In the genomic region with DNA sequence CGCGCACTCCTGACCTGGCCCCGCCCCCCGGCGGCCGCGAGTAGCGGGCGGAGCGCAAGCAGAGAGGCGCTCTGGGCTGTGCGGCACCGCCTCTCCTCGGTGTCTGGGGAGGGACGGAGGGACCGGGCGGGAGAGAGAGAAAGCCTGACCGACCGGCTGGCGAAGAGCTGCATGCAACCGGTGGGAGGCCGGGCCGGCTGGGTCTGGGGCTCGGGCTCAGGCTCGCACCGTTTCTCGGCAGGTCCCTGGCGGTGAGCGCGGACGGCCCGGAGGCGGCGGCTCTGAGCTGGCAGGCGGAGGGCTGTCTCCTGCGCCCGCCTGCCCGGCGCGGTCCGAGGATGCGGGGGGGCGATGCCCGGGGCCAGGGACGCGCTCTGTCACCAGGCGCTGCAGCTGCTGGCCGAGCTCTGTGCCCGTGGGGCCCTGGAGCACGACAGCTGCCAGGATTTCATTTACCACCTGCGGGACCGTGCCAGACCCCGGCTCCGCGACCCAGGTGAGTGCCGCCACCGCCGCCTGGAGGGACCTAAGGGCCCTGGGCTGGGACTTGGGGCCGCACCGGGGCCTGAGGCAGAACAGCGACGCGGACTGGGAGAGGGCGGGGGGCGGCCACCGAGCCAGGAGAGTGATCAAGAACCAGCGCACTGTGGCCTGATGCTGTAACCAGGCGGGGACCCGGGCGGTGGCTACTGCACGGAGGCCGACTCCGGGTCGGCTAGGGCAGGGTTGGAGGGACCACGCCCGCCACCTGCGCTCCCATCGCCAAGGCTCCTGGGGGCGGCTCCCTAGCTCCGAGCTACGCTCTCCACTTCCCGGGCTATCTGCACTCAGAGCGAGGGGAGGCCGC, we compare ENCODE assay signal across 8 cellular contexts. TPM values are rescaled to one million over a fixed set of nuclear protein-coding genes. Genes with fewer than 3 reads are reported as not detected.
A peak's percentile ranks its signal among the peaks of the same experiment; 100 is the strongest.
DNase-seq lines count a peak whose midpoint lies in the region; ATAC-seq and TF ChIP-seq lines count a peak whose summit lies in the region.

A gene with protein sequence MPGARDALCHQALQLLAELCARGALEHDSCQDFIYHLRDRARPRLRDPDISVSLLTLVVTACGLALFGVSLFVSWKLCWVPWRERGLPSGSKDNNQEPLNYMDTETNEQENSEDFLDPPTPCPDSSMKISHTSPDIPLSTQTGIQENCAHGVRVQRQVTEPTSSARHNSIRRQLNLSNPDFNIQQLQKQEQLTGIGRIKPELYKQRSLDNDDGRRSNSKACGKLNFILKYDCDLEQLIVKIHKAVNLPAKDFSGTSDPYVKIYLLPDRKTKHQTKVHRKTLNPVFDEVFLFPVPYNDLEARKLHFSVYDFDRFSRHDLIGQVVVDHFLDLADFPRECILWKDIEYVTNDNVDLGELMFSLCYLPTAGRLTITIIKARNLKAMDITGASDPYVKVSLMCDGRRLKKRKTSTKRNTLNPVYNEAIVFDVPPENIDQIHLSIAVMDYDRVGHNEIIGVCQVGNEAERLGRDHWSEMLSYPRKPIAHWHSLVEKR (plus strand): TSS at position 69 of the 847 bp plus-strand sequence. CDS start 283 bp downstream, at position 352.

- no peak for TF ChIP-seq CTCF in cardiac muscle cell (IDR thresholded peaks at IDR 0.05; ENCODE audit: low read depth, low read length)
- no peak for TF ChIP-seq CTCF in osteocyte (IDR thresholded peaks at IDR 0.05)

- H3K27me3 ChIP-seq in HUES6 (ENCODE audit: control insufficient read depth, insufficient read depth, low read length), result peaks cover 76% of the 10 kb centered on the region
- peaks cover 46% of the 10 kb centered on the region for H3K27me3 ChIP-seq in cardiac muscle cell

- H3K4me1 ChIP-seq in HUES6 (ENCODE audit: control insufficient read depth, insufficient read depth, low read length) (peaks cover 2% of the 10 kb centered on the region; the same call in 1 of the 2 replicates), cardiac muscle cell (ENCODE audit: low read depth) (peaks cover 10% of the 10 kb centered on the region)

- no peaks in the 10 kb centered on the region for H3K9me3 ChIP-seq in HUES6 (ENCODE audit: control insufficient read depth, insufficient read depth, low read depth, low read length)
- no peaks in the 10 kb centered on the region for H3K9me3 ChIP-seq in cardiac muscle cell (ENCODE audit: low read depth)

- H3K36me3 ChIP-seq in HUES6 (ENCODE audit: control insufficient read depth, insufficient read depth, low read length) (no peaks in the 10 kb centered on the region), cardiac muscle cell (no peaks in the 10 kb centered on the region)

- H3K9me3 Mint-ChIP-seq in activated naive CD4-positive, alpha-beta T cell treated with anti-CD3 and anti-CD28 coated beads, Interleukin-2, amount 50 U/mL, for 24 hours, result peaks cover 11% of the 10 kb centered on the region
- peaks cover 10% of the 10 kb centered on the region for H3K9me3 Mint-ChIP-seq in osteocyte (ENCODE audit: unreplicated experiment)

- ATAC-seq in HG03196 (IDR thresholded peaks at IDR 0.05; ENCODE audit: unreplicated experiment), result no peak

- H3K4me3 ChIP-seq in HUES6 (ENCODE audit: low read depth, low read length) (peak within 1 kb of the TSS; percentile 75), cardiac muscle cell (peak within 1 kb of the TSS; percentile 56)

- no peak within 1 kb of the TSS for H3K27ac Mint-ChIP-seq in activated naive CD4-positive, alpha-beta T cell treated with anti-CD3 and anti-CD28 coated beads, Interleukin-2, amount 50 U/mL, for 24 hours
- H3K27ac Mint-ChIP-seq in osteocyte (ENCODE audit: unreplicated experiment), result no peak within 1 kb of the TSS

- H3K36me3 Mint-ChIP-seq in activated naive CD4-positive, alpha-beta T cell treated with anti-CD3 and anti-CD28 coated beads, Interleukin-2, amount 50 U/mL, for 24 hours, result no peaks in the 10 kb centered on the region
- H3K36me3 Mint-ChIP-seq in osteocyte (ENCODE audit: unreplicated experiment), result no peaks in the 10 kb centered on the region

- peak within 1 kb of the TSS; percentile 26 for H3K4me3 Mint-ChIP-seq in activated naive CD4-positive, alpha-beta T cell treated with anti-CD3 and anti-CD28 coated beads, Interleukin-2, amount 50 U/mL, for 24 hours
- peak within 1 kb of the TSS; percentile 69 for H3K4me3 Mint-ChIP-seq in osteocyte (ENCODE audit: unreplicated experiment)

- peak; percentile 4 for DNase-seq in activated T-cell treated with anti-CD3 and anti-CD28 coated beads for 24 hours (ENCODE audit: low read depth)
- no peak for DNase-seq in activated T-cell treated with anti-CD3 and anti-CD28 coated beads, Interleukin-2, amount 50 U/mL, for 1 hour
- peak; percentile 34 to 84 for DNase-seq in cardiac muscle cell (ENCODE audit: low read depth in 1 of 2, low spot score in 1 of 2)
- DNase-seq in osteocyte (ENCODE audit: extremely low spot score, unreplicated experiment), result peak; percentile 86
- no peak for DNase-seq in COLO829 (ENCODE audit: low spot score)

- no peak within 1 kb of the TSS for H3K27ac ChIP-seq in HUES6 (ENCODE audit: low read depth, low read length)
- no peak within 1 kb of the TSS for H3K27ac ChIP-seq in cardiac muscle cell

- no peak within 1 kb of the TSS for H3K9ac ChIP-seq in HUES6 (ENCODE audit: low read length)

- peaks cover 3% of the 10 kb centered on the region for H3K4me1 Mint-ChIP-seq in activated naive CD4-positive, alpha-beta T cell treated with anti-CD3 and anti-CD28 coated beads, Interleukin-2, amount 50 U/mL, for 24 hours
- peaks cover 2% of the 10 kb centered on the region for H3K4me1 Mint-ChIP-seq in osteocyte (ENCODE audit: unreplicated experiment)

- H3K27me3 Mint-ChIP-seq in activated naive CD4-positive, alpha-beta T cell treated with anti-CD3 and anti-CD28 coated beads, Interleukin-2, amount 50 U/mL, for 24 hours, result peaks cover 31% of the 10 kb centered on the region
- peaks cover 58% of the 10 kb centered on the region for H3K27me3 Mint-ChIP-seq in osteocyte (ENCODE audit: unreplicated experiment)

RNA-seq across cellular contexts. Expression of the gene that starts here (rescaled TPM):
- 2.2 and 3.8 TPM in 2 replicates for total RNA-seq in cardiac muscle cell
- polyA plus RNA-seq in cardiac muscle cell, result 1.3 and 1.6 TPM in 2 replicates
- 0.40 and 0.63 TPM in 2 replicates for total RNA-seq in osteocyte

Comparison
In these comparisons a context has a peak if more than half of its experiments do, and no peak if none do; other contexts are left out.
1. DNase-seq: peak in activated T-cell treated with anti-CD3 and anti-CD28 coated beads for 24 hours (single experiment) and cardiac muscle cell (2 of 2); none in activated T-cell treated with anti-CD3 and anti-CD28 coated beads, Interleukin-2, amount 50 U/mL, for 1 hour (single experiment) and COLO829 (single experiment).
2. Peak in DNase-seq in osteocyte; RNA of the gene not detected or under 1 TPM.